ENCODE assay signal across 1 cellular context in genomic region chr12:127930122-127930521, GRCh38.
TF ChIP-seq lines count a peak whose summit lies in the region.

No MANE protein-coding gene starts in this region.

TF ChIP-seq in H1, 55 proteins besides CTCF, POLR2A, EP300 and RAD21 (continued from another document):
- TF ChIP-seq TAF1 (IDR thresholded peaks at IDR 0.05; ENCODE audit: low read depth, low read length) (no peak), TBP (IDR thresholded peaks at IDR 0.05; ENCODE audit: low read depth, low read length) (no peak), CHD7 (IDR thresholded peaks at IDR 0.05; ENCODE audit: insufficient replicate concordance, low read length) (no peak), JUND (IDR thresholded peaks at IDR 0.05; ENCODE audit: low read length) (no peak), PHF8 (conservative IDR thresholded peaks at IDR 0.05; ENCODE audit: low read depth, low read length) (no peak), KDM5A (IDR thresholded peaks at IDR 0.05; ENCODE audit: low read length) (no peak), ATF3 (IDR thresholded peaks at IDR 0.05; ENCODE audit: insufficient read depth, low read depth, low read length) (no peak), ZNF274 (IDR thresholded peaks at IDR 0.05; ENCODE audit: borderline replicate concordance, extremely low read depth, low read length) (no peak), JUN (IDR thresholded peaks at IDR 0.05; ENCODE audit: low read depth, low read length) (no peak), ASH2L (IDR thresholded peaks at IDR 0.05; ENCODE audit: low read length) (no peak), MAX (IDR thresholded peaks at IDR 0.05) (no peak)
TF ChIP-seq in H1: peak in this region for 0.
